In the genomic region with DNA sequence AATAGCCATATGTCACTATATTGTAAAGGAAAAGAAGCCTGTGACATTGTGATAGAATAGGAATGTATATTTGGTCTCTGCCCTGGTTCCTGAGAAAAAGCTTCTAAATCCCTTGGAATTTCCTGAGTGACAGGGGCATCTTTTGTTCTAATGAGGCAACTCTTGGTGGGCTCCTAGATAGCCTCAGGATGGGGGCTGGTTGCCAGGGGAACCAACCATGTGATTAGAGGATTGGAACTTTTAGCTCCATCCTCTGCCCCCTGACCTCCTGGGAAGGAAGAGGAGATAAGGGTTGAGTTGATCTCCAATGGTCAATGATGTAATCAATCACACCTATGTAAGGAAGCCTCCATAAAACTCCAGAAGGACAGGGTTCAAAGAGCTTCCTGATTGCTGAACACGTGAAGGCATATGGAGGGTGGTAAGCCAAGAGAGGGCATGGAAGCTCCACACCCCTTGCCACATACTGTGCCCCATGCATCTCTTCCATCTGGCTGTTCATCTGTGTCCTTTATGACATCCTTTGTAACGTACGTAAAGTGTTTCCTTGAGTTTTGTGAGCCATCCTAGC, we compare ENCODE assay signal across 19 cellular contexts. TPM values are rescaled to one million over a fixed set of nuclear protein-coding genes. Genes with fewer than 3 reads are reported as not detected.
"Had no signal": no experiment of that assay in that cellular context is flagged by ENCODE, and none has a peak within 500 bp of the region (broad histone marks: within the 10 kb centered on the region; RNA-seq: fewer than 3 reads in every experiment).

No MANE protein-coding gene starts in this region.

- ATAC-seq: activated CD8-positive, alpha-beta T cell treated with anti-CD3 and anti-CD28 coated beads, Interleukin-2, amount 10 ng/mL, durations not matched to agents 7 days and 5 days; activated T-cell treated with anti-CD3 and anti-CD28 coated beads, Interleukin-2, amount 50 U/mL, for 4 hours; effector memory CD8-positive, alpha-beta T cell; sciatic nerve; SK-N-SH treated with all-trans-retinoic acid at 6 μM for 48 hours; stimulated activated effector memory CD8-positive, alpha-beta T cell treated with anti-CD3 and anti-CD28 coated beads, Interleukin-12 subunit alpha, Interleukin-12 subunit beta, amount 100 ng/mL, for 72 hours; upper lobe of right lung had no signal

- H3K27ac Mint-ChIP-seq: activated B cell treated with CpG ODN at 0.5 μM for 24 hours; activated CD8-positive, alpha-beta T cell treated with anti-CD3 and anti-CD28 coated beads, Interleukin-2, amount 10 ng/mL, durations not matched to agents 7 days and 5 days; activated naive CD4-positive, alpha-beta T cell treated with anti-CD3 and anti-CD28 coated beads, Interleukin-2, amount 10 ng/mL, durations not matched to agents 7 days and 5 days; effector memory CD8-positive, alpha-beta T cell; nephron progenitor cell; stimulated activated effector memory CD8-positive, alpha-beta T cell treated with anti-CD3 and anti-CD28 coated beads, Interleukin-12 subunit alpha, Interleukin-12 subunit beta, amount 100 ng/mL, for 72 hours had no signal

- H3K4me3 Mint-ChIP-seq: activated B cell treated with CpG ODN at 0.5 μM for 24 hours; activated CD8-positive, alpha-beta T cell treated with anti-CD3 and anti-CD28 coated beads, Interleukin-2, amount 10 ng/mL, durations not matched to agents 7 days and 5 days; activated naive CD4-positive, alpha-beta T cell treated with anti-CD3 and anti-CD28 coated beads, Interleukin-2, amount 10 ng/mL, durations not matched to agents 7 days and 5 days; activated T-cell treated with anti-CD3 and anti-CD28 coated beads, Interleukin-2, amount 50 U/mL, for 4 hours; effector memory CD8-positive, alpha-beta T cell; nephron progenitor cell; stimulated activated effector memory CD8-positive, alpha-beta T cell treated with anti-CD3 and anti-CD28 coated beads, Interleukin-12 subunit alpha, Interleukin-12 subunit beta, amount 100 ng/mL, for 72 hours had no signal

- DNase-seq: activated B cell treated with CpG ODN at 0.5 μM for 24 hours; activated CD4-positive, alpha-beta T cell treated with anti-CD3 and anti-CD28 coated beads for 4 hours; activated CD8-positive, alpha-beta T cell treated with anti-CD3 and anti-CD28 coated beads, Interleukin-2, amount 10 ng/mL, durations not matched to agents 7 days and 5 days; activated naive CD4-positive, alpha-beta T cell treated with anti-CD3 and anti-CD28 coated beads, Interleukin-2, amount 10 ng/mL, durations not matched to agents 7 days and 5 days; activated T-cell treated with anti-CD3 and anti-CD28 coated beads, Interleukin-2, amount 50 U/mL, for 4 hours; cerebellar nuclear complex; effector memory CD8-positive, alpha-beta T cell; foreskin fibroblast; nephron progenitor cell; ovary; stimulated activated CD4-positive, alpha-beta T cell treated with anti-CD3 and anti-CD28 coated beads, Interleukin-4, amount 100 ng/mL, for 24 hours; stomach; T-helper 1 cell; T-helper 9 cell; testis; upper lobe of right lung had no signal

- H3K27me3 Mint-ChIP-seq: activated B cell treated with CpG ODN at 0.5 μM for 24 hours; effector memory CD8-positive, alpha-beta T cell had no signal

- H3K9me3 Mint-ChIP-seq: activated B cell treated with CpG ODN at 0.5 μM for 24 hours; activated naive CD4-positive, alpha-beta T cell treated with anti-CD3 and anti-CD28 coated beads, Interleukin-2, amount 10 ng/mL, durations not matched to agents 7 days and 5 days; activated T-cell treated with anti-CD3 and anti-CD28 coated beads, Interleukin-2, amount 50 U/mL, for 4 hours; effector memory CD8-positive, alpha-beta T cell; nephron progenitor cell; stimulated activated effector memory CD8-positive, alpha-beta T cell treated with anti-CD3 and anti-CD28 coated beads, Interleukin-12 subunit alpha, Interleukin-12 subunit beta, amount 100 ng/mL, for 72 hours had no signal

RNA-seq across cellular contexts. Expression of a gene that starts 56.2 kb away (rescaled TPM):
- total RNA-seq: activated B cell treated with CpG ODN at 0.5 μM for 24 hours; activated CD8-positive, alpha-beta T cell treated with anti-CD3 and anti-CD28 coated beads, Interleukin-2, amount 10 ng/mL, durations not matched to agents 7 days and 5 days; activated T-cell treated with anti-CD3 and anti-CD28 coated beads, Interleukin-2, amount 50 U/mL, for 4 hours had no signal
